ENCODE assay signal across 22 cellular contexts in genomic region chr2:105087273-105087672, GRCh38. TPM values are rescaled to one million over a fixed set of nuclear protein-coding genes. Genes with fewer than 3 reads are reported as not detected.
A peak's percentile ranks its signal among the peaks of the same experiment; 100 is the strongest.
DNase-seq lines count a peak whose midpoint lies in the region; ATAC-seq and TF ChIP-seq lines count a peak whose summit lies in the region.
"Had no signal": no experiment of that assay in that cellular context is flagged by ENCODE, and none has a peak within 500 bp of the region (broad histone marks: within the 10 kb centered on the region; RNA-seq: fewer than 3 reads in every experiment).

No MANE protein-coding gene starts in this region.

- H3K4me3 Mint-ChIP-seq in activated naive CD4-positive, alpha-beta T cell treated with anti-CD3 and anti-CD28 coated beads, Interleukin-2, amount 10 ng/mL, durations not matched to agents 7 days and 5 days, result no peak overlapping the region
- H3K4me3 Mint-ChIP-seq: activated naive CD4-positive, alpha-beta T cell treated with anti-CD3 and anti-CD28 coated beads for 36 hours; B cell; H9 had no signal

- peaks cover 6% of the 10 kb centered on the region for H3K4me1 Mint-ChIP-seq in activated naive CD4-positive, alpha-beta T cell treated with anti-CD3 and anti-CD28 coated beads, Interleukin-2, amount 10 ng/mL, durations not matched to agents 7 days and 5 days
- H3K4me1 Mint-ChIP-seq: B cell, H9 had no signal

- TF ChIP-seq CTCF in GM10248 (IDR thresholded peaks at IDR 0.05; ENCODE audit: control extremely low read depth, extremely low read depth, low read depth, missing control alignments), result no peak

- H3K27me3 Mint-ChIP-seq in activated naive CD4-positive, alpha-beta T cell treated with anti-CD3 and anti-CD28 coated beads, Interleukin-2, amount 10 ng/mL, durations not matched to agents 7 days and 5 days, result no peaks in the 10 kb centered on the region
- H3K27me3 Mint-ChIP-seq: B cell had no signal

- ATAC-seq in GM18502 (IDR thresholded peaks at IDR 0.05; ENCODE audit: poor library complexity, unreplicated experiment) (peak; percentile 72), GM21390 (IDR thresholded peaks at IDR 0.05; ENCODE audit: unreplicated experiment) (peak; percentile 69), HG03354 (IDR thresholded peaks at IDR 0.05; ENCODE audit: poor library complexity, severe bottlenecking, unreplicated experiment) (peak; percentile 83)
- ATAC-seq: gastrocnemius medialis had no signal

- POLR2A ChIA-PET in GM10248 (lab: Yijun Ruan, JAX), result no interaction called here

- CTCF ChIA-PET in GM10248 (lab: Yijun Ruan, JAX), result interaction anchor here (2.2 kb wide), 1 partner anchor 27 kb away, joined by 5 read pairs; no protein-coding TSS in a partner anchor
- CTCF ChIA-PET in activated naive CD4-positive, alpha-beta T cell treated with anti-CD3 and anti-CD28 coated beads, Interleukin-2, amount 10 ng/mL, durations not matched to agents 7 days and 5 days (lab: Charles Lee), result no interaction called here

- no peak overlapping the region for H3K27ac Mint-ChIP-seq in activated naive CD4-positive, alpha-beta T cell treated with anti-CD3 and anti-CD28 coated beads, Interleukin-2, amount 10 ng/mL, durations not matched to agents 7 days and 5 days
- H3K27ac Mint-ChIP-seq: activated naive CD4-positive, alpha-beta T cell treated with anti-CD3 and anti-CD28 coated beads for 36 hours; B cell; H9 had no signal

- DNase-seq in dermis blood vessel endothelial cell (peak; percentile 3), GM10248 (ENCODE audit: extremely low spot score) (no peak), AG20443 (ENCODE audit: low spot score) (no peak)
- DNase-seq in activated naive CD4-positive, alpha-beta T cell treated with anti-CD3 and anti-CD28 coated beads, Interleukin-2, amount 10 ng/mL, durations not matched to agents 7 days and 5 days, result no peak
- no peak for DNase-seq in stimulated activated CD4-positive, alpha-beta T cell treated with anti-CD3 and anti-CD28 coated beads, Interleukin-4, amount 100 ng/mL, for 1 hour
- DNase-seq: activated naive CD4-positive, alpha-beta T cell treated with anti-CD3 and anti-CD28 coated beads for 36 hours; central memory CD4-positive, alpha-beta T cell; EL; gastrocnemius medialis; H9; hypothalamus; KG1; NCI-H187 treated with DMSO at 0.1 percent for 48 hours; NCI-H2227 treated with DMSO at 0.1 percent for 48 hours; NCI-H82; Peyer's patch; stimulated activated CD8-positive, alpha-beta memory T cell treated with anti-CD3 and anti-CD28 coated beads, Interleukin-4, amount 100 ng/mL, for 48 hours; substantia nigra had no signal

- no peaks in the 10 kb centered on the region for H3K9me3 Mint-ChIP-seq in activated naive CD4-positive, alpha-beta T cell treated with anti-CD3 and anti-CD28 coated beads, Interleukin-2, amount 10 ng/mL, durations not matched to agents 7 days and 5 days
- H3K9me3 Mint-ChIP-seq: activated naive CD4-positive, alpha-beta T cell treated with anti-CD3 and anti-CD28 coated beads for 36 hours; H9 had no signal

- no peaks in the 10 kb centered on the region for H3K36me3 Mint-ChIP-seq in activated naive CD4-positive, alpha-beta T cell treated with anti-CD3 and anti-CD28 coated beads, Interleukin-2, amount 10 ng/mL, durations not matched to agents 7 days and 5 days

RNA-seq across cellular contexts. Expression of gene MRPS9, which starts 49.4 kb away (rescaled TPM):
- 21.4 and 35.1 TPM in 2 replicates for total RNA-seq in dermis blood vessel endothelial cell
